Comparison of ENCODE assay signal across 12 cellular contexts in the genomic region with DNA sequence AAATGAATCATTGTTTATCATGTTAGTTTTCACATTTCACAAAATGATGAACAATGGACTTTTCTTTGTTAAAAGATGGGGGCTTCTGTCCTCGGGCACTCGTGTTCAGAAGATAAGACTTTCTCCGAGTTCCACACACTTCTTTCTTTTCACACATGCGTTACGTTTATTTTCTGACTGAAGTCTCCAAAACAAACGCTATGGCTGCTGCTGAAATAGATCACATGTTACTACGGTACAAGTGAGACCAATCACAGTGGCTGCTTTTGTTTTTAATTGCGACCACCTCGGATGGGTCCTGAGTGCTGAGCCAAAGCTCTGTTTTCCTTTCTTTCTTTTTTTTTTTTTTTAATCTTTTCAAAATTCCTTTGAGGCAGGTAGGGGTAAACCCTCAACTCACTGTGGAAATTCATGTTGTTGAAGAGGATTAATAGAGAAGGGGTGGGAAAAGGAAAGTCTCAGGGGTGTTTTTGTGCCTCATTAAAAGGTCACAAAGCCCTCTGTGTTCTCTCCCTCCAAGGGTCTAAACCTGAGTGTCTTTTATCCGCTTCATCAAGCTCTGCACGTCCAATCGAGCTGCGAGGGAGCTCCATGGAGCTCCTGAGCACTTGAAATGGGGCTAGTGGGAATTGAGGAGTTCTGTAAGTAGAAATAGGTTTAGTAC. TPM values are rescaled to one million over a fixed set of nuclear protein-coding genes. Genes with fewer than 3 reads are reported as not detected.
DNase-seq lines count a peak whose midpoint lies in the region; ATAC-seq and TF ChIP-seq lines count a peak whose summit lies in the region.
"Had no signal": no experiment of that assay in that cellular context is flagged by ENCODE, and none has a peak within 500 bp of the region (broad histone marks: within the 10 kb centered on the region; RNA-seq: fewer than 3 reads in every experiment).

No MANE protein-coding gene starts in this region.

- H3K27me3 ChIP-seq in neuronal stem cell (ENCODE audit: control insufficient read depth in 3 of 3, insufficient read depth in 3 of 3, low read depth in 1 of 3, low read length in 3 of 3) = no peaks in the 10 kb centered on the region
- H3K27me3 ChIP-seq: upper lobe of right lung had no signal

- H3K36me3 Mint-ChIP-seq in activated CD4-positive, alpha-beta T cell treated with anti-CD3 and anti-CD28 coated beads, Interleukin-2, amount 10 ng/mL, durations not matched to agents 24 days and 14 days (ENCODE audit: low read depth) = peaks cover 42% of the 10 kb centered on the region
- H3K36me3 Mint-ChIP-seq in T-helper 17 cell (ENCODE audit: low read depth) = peaks cover 6% of the 10 kb centered on the region

- intact Hi-C loops in activated CD4-positive, alpha-beta T cell treated with anti-CD3 and anti-CD28 coated beads, Interleukin-2, amount 10 ng/mL, durations not matched to agents 24 days and 14 days (cut with micrococcal nuclease) = no loop called here

- H3K4me2 ChIP-seq in neuronal stem cell (ENCODE audit: insufficient read depth, low read length, poor library complexity, severe bottlenecking) = no peak overlapping the region

- H3K27ac Mint-ChIP-seq in activated CD4-positive, alpha-beta T cell treated with anti-CD3 and anti-CD28 coated beads, Interleukin-2, amount 10 ng/mL, durations not matched to agents 24 days and 14 days = peak overlapping the region; percentile 100
- H3K27ac Mint-ChIP-seq in T-helper 17 cell = peak overlapping the region; percentile 90

- peak overlapping the region; percentile 85 for H3K4me3 Mint-ChIP-seq in activated CD4-positive, alpha-beta T cell treated with anti-CD3 and anti-CD28 coated beads, Interleukin-2, amount 10 ng/mL, durations not matched to agents 24 days and 14 days
- H3K4me3 Mint-ChIP-seq in T-helper 17 cell = no peak overlapping the region

- ATAC-seq in T-helper 17 cell (no peak), GM18909 (IDR thresholded peaks at IDR 0.05; ENCODE audit: poor library complexity, unreplicated experiment) (no peak)
- ATAC-seq: mucosa of descending colon, upper lobe of right lung had no signal

- H3K27me3 Mint-ChIP-seq in activated CD4-positive, alpha-beta T cell treated with anti-CD3 and anti-CD28 coated beads, Interleukin-2, amount 10 ng/mL, durations not matched to agents 24 days and 14 days = no peaks in the 10 kb centered on the region
- no peaks in the 10 kb centered on the region for H3K27me3 Mint-ChIP-seq in T-helper 17 cell

- H3K4me3 ChIP-seq in fibroblast of the aortic adventitia (ENCODE audit: low read depth, low read length) = no peak overlapping the region
- no peak overlapping the region for H3K4me3 ChIP-seq in neuronal stem cell (ENCODE audit: low read length in 2 of 2)
- H3K4me3 ChIP-seq: mucosa of descending colon, upper lobe of right lung had no signal

- H2BK5ac ChIP-seq in neuronal stem cell (ENCODE audit: low read length) = no peak overlapping the region

- H3K14ac ChIP-seq in neuronal stem cell (ENCODE audit: low read length) = no peak overlapping the region

- no peak for TF ChIP-seq CTCF in fibroblast of the aortic adventitia (IDR thresholded peaks at IDR 0.05; ENCODE audit: insufficient read depth, low read length)

- no peak overlapping the region for H2BK120ac ChIP-seq in neuronal stem cell (ENCODE audit: low read depth, low read length)

- H4K8ac ChIP-seq in neuronal stem cell (ENCODE audit: low read depth, low read length) = no peak overlapping the region

- H3K4me1 ChIP-seq in neuronal stem cell (ENCODE audit: control insufficient read depth in 2 of 2, insufficient read depth in 1 of 2, low read depth in 1 of 2, low read length in 2 of 2) = peaks cover 34 to 35% of the 10 kb centered on the region in 2 donors

- no peak overlapping the region for H3K18ac ChIP-seq in neuronal stem cell (ENCODE audit: low read length)

- no peaks in the 10 kb centered on the region for H3K36me3 ChIP-seq in neuronal stem cell (replicated peaks in 1 of 2; ENCODE audit: control insufficient read depth in 2 of 2, insufficient read depth in 2 of 2, low read length in 2 of 2)
- H3K36me3 ChIP-seq: upper lobe of right lung had no signal

- TF ChIP-seq POLR2A in erythroblast (IDR thresholded peaks at IDR 0.05; ENCODE audit: low read length) = no peak

- H2AK5ac ChIP-seq in neuronal stem cell (ENCODE audit: low read depth, low read length) = no peak overlapping the region

- H3K9me3 ChIP-seq in T-helper 17 cell (ENCODE audit: control insufficient read depth, low read length, poor library complexity, severe bottlenecking) (no peaks in the 10 kb centered on the region), neuronal stem cell (replicated peaks in 1 of 2; ENCODE audit: control insufficient read depth in 2 of 2, insufficient read depth in 1 of 2, low read depth in 1 of 2, low read length in 2 of 2) (peaks cover 3 to 7% of the 10 kb centered on the region in 2 donors)
- H3K9me3 ChIP-seq: mucosa of descending colon, upper lobe of right lung had no signal

- H3K4me1 Mint-ChIP-seq in activated CD4-positive, alpha-beta T cell treated with anti-CD3 and anti-CD28 coated beads, Interleukin-2, amount 10 ng/mL, durations not matched to agents 24 days and 14 days = peaks cover 82% of the 10 kb centered on the region
- peaks cover 63% of the 10 kb centered on the region for H3K4me1 Mint-ChIP-seq in T-helper 17 cell

- no peaks in the 10 kb centered on the region for H3K9me3 Mint-ChIP-seq in activated CD4-positive, alpha-beta T cell treated with anti-CD3 and anti-CD28 coated beads, Interleukin-2, amount 10 ng/mL, durations not matched to agents 24 days and 14 days

- no peak overlapping the region for H3K23ac ChIP-seq in neuronal stem cell (ENCODE audit: low read depth, low read length, poor library complexity)

- no peak overlapping the region for H3K9ac ChIP-seq in neuronal stem cell (ENCODE audit: low read depth, low read length, poor library complexity)

- peak overlapping the region; percentile 61 for H2AFZ ChIP-seq in neuronal stem cell (ENCODE audit: low read length)

- H3K4ac ChIP-seq in neuronal stem cell (ENCODE audit: low read length) = no peak overlapping the region

- WGBS in neuronal stem cell (ENCODE audit: extremely low coverage in 2 of 2, insufficient read length in 2 of 2, insufficient replicate concordance in 1 of 2), 2 donors = no CpG with 5 or more reads among the region's 13 CpGs

- no peaks in the 10 kb centered on the region for H3K79me1 ChIP-seq in neuronal stem cell (ENCODE audit: low read depth, low read length)

- no peak overlapping the region for H2BK15ac ChIP-seq in neuronal stem cell (ENCODE audit: low read length)

- H2BK12ac ChIP-seq in neuronal stem cell (ENCODE audit: low read length) = no peak overlapping the region

- DNase-seq in activated CD4-positive, alpha-beta T cell treated with anti-CD3 and anti-CD28 coated beads, Interleukin-2, amount 10 ng/mL, durations not matched to agents 24 days and 14 days = peak; percentile 67
- DNase-seq in activated CD4-positive, alpha-beta T cell treated with anti-CD3 and anti-CD28 coated beads, Interleukin-2, amount 50 U/mL, for 4 hours = no peak
- no peak for DNase-seq in T-helper 17 cell
- peak; percentile 40 for DNase-seq in fibroblast of the aortic adventitia (ENCODE audit: low read depth)
- peak; percentile 92 for DNase-seq in neuronal stem cell (ENCODE audit: low spot score)
- DNase-seq in erythroblast (lab: John Stamatoyannopoulos, UW) = no peak
- DNase-seq in 8988T = no peak
- DNase-seq: amniotic stem cell, mucosa of descending colon, NCI-H1436 treated with DMSO at 0.1 percent for 48 hours, upper lobe of right lung had no signal

- H4K91ac ChIP-seq in neuronal stem cell (ENCODE audit: low read depth, low read length, poor library complexity) = no peak overlapping the region

- H3K27ac ChIP-seq in neuronal stem cell (replicated peaks; ENCODE audit: low read length) = peak overlapping the region; percentile 97
- H3K27ac ChIP-seq: upper lobe of right lung had no signal

RNA-seq across cellular contexts. Expression of gene ARL4C, which starts 48.2 kb away (rescaled TPM):
- 43.2 and 45.0 TPM in 2 replicates for total RNA-seq in activated CD4-positive, alpha-beta T cell treated with anti-CD3 and anti-CD28 coated beads, Interleukin-2, amount 10 ng/mL, durations not matched to agents 24 days and 14 days
- 100 to 1,000 TPM; 365 to 393 TPM for total RNA-seq in T-helper 17 cell
- 33.7 and 136 TPM in 2 replicates for total RNA-seq in fibroblast of the aortic adventitia (ENCODE audit: low replicate concordance)
- polyA plus RNA-seq in neuronal stem cell (2013, experiment 1 of 2) = 123 TPM
- polyA plus RNA-seq in neuronal stem cell (2013, experiment 2 of 2) = 127 TPM

Comparison
In these comparisons a context has a peak if more than half of its experiments do, and no peak if none do; other contexts are left out.
1. DNase-seq: peak in activated CD4-positive, alpha-beta T cell treated with anti-CD3 and anti-CD28 coated beads, Interleukin-2, amount 10 ng/mL, durations not matched to agents 24 days and 14 days (single experiment), fibroblast of the aortic adventitia (single experiment) and neuronal stem cell (single experiment); none in activated CD4-positive, alpha-beta T cell treated with anti-CD3 and anti-CD28 coated beads, Interleukin-2, amount 50 U/mL, for 4 hours (0 of 2), T-helper 17 cell (0 of 3), erythroblast (0 of 2) and 8988T (single experiment).